Comparison of ENCODE assay signal across 1 cellular context in genomic region chr1:99801584-99801983, GRCh38.
TF ChIP-seq lines count a peak whose summit lies in the region.

No MANE protein-coding gene starts in this region.

TF ChIP-seq in GM23338, 12 proteins besides CTCF, POLR2A, EP300 and RAD21 (continued from another document):
- TF ChIP-seq ZNF462 (CRISPR knock-in tag; IDR thresholded peaks at IDR 0.05) (no peak), ZNF114 (CRISPR knock-in tag; IDR thresholded peaks at IDR 0.05) (no peak), POLR2AphosphoS5 (IDR thresholded peaks at IDR 0.05; ENCODE audit: low read depth) (no peak), JUNB (IDR thresholded peaks at IDR 0.05; ENCODE audit: unreplicated experiment) (no peak), REST (IDR thresholded peaks at IDR 0.05; ENCODE audit: unreplicated experiment) (no peak), STAT1 (IDR thresholded peaks at IDR 0.05; ENCODE audit: unreplicated experiment) (no peak), EZH2 (IDR thresholded peaks at IDR 0.05; ENCODE audit: low read depth, unreplicated experiment) (no peak), CREB1 (CRISPR knock-in tag; IDR thresholded peaks at IDR 0.05; ENCODE audit: low read depth) (no peak), NANOG (IDR thresholded peaks at IDR 0.05; ENCODE audit: borderline replicate concordance) (no peak), ZNF331 (CRISPR knock-in tag; IDR thresholded peaks at IDR 0.05; ENCODE audit: low read depth) (no peak)
